22 cellular contexts compared by ENCODE assay signal in the genomic region with DNA sequence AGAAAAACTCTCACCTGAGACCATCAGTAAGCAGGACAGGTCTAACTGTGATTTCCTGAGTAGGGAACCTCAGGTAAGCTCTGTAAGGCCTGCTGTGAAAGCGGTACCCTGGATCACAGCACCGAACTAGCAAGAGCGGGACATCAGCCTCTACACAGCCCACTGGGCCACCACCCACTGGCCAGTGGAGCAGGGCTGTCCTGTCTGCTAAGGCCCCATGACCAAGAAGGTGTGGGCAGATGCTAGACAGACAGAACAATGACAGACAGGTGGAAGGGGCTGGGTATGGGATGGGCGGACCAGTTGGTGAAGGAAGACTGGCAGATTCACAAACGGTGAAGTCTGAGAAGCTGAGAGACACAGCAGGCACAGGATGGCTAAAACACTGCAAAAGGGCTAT.
DNase-seq lines count a peak whose midpoint lies in the region; ATAC-seq and TF ChIP-seq lines count a peak whose summit lies in the region.
"Had no signal": no experiment of that assay in that cellular context is flagged by ENCODE, and none has a peak within 500 bp of the region (broad histone marks: within the 10 kb centered on the region; RNA-seq: fewer than 3 reads in every experiment).

No MANE protein-coding gene starts in this region.

- no peaks in the 10 kb centered on the region for H3K79me2 ChIP-seq in trophoblast cell (ENCODE audit: control insufficient read depth, insufficient read depth, low read length, poor library complexity)

- H2BK15ac ChIP-seq in mesenchymal stem cell (ENCODE audit: low read depth, poor library complexity, severe bottlenecking), result no peak overlapping the region

- H3K27ac ChIP-seq in mesenchymal stem cell (ENCODE audit: low read length, poor library complexity, severe bottlenecking), result no peak overlapping the region
- H3K27ac ChIP-seq in trophoblast cell (ENCODE audit: low read depth, low read length), result no peak overlapping the region
- H3K27ac ChIP-seq in upper lobe of right lung, result no peak overlapping the region
- H3K27ac ChIP-seq: C4-2B, KMS-11, Peyer's patch had no signal

- no peak overlapping the region for H2AFZ ChIP-seq in mesenchymal stem cell (ENCODE audit: low read depth, low read length)
- H2AFZ ChIP-seq in trophoblast cell (ENCODE audit: insufficient read depth, low read length, poor library complexity), result no peak overlapping the region

- TF ChIP-seq CTCF in upper lobe of right lung (IDR thresholded peaks at IDR 0.05), result no peak

- peak; percentile 1 for DNase-seq in stimulated activated CD4-positive, alpha-beta T cell treated with anti-CD3 and anti-CD28 coated beads, Interleukin-4, amount 100 ng/mL, for 24 hours
- DNase-seq in stimulated activated CD4-positive, alpha-beta T cell treated with anti-CD3 and anti-CD28 coated beads, Interleukin-15, amount 100 ng/mL, for 24 hours, result no peak
- DNase-seq in mesenchymal stem cell (no peak), trophoblast cell (no peak), upper lobe of right lung (peak; percentile 48), NCI-H446 treated with DMSO at 0.1 percent for 48 hours (lab: John Stamatoyannopoulos, UW) (no peak)
- DNase-seq: CD8-positive, alpha-beta memory T cell; DMS53; GDM1; IMR-90; NCI-H1105; NCI-H146; NCI-H2029; NCI-H2171; NCI-H345; NCI-H524 treated with DMSO at 0.1 percent for 48 hours; NCI-H82; Peyer's patch had no signal

- H3K18ac ChIP-seq in mesenchymal stem cell (ENCODE audit: low read depth in 1 of 2, low read length in 2 of 2), result no peak overlapping the region
- no peak overlapping the region for H3K18ac ChIP-seq in trophoblast cell (ENCODE audit: low read length)

- H3K4ac ChIP-seq in mesenchymal stem cell (ENCODE audit: low read depth in 1 of 2, low read length in 2 of 2) (no peak overlapping the region), trophoblast cell (ENCODE audit: low read depth, low read length) (no peak overlapping the region)

- H2BK5ac ChIP-seq in mesenchymal stem cell (ENCODE audit: low read depth, low read length, poor library complexity, severe bottlenecking) (no peak overlapping the region), trophoblast cell (ENCODE audit: low read depth, low read length, poor library complexity) (no peak overlapping the region)

- H3K36me3 ChIP-seq in mesenchymal stem cell (ENCODE audit: control insufficient read depth in 1 of 2, insufficient read depth in 2 of 2, low read depth in 1 of 2, low read length in 2 of 2) (peaks cover 23 to 31% of the 10 kb centered on the region in 2 experiments), trophoblast cell (ENCODE audit: control insufficient read depth in 1 of 2, insufficient read depth in 2 of 2, low read length in 2 of 2) (peaks cover 0 to 4% of the 10 kb centered on the region in 2 experiments), upper lobe of right lung (no peaks in the 10 kb centered on the region)
- H3K36me3 ChIP-seq: Peyer's patch had no signal

- intact Hi-C loops in upper lobe of right lung (cut with DNase I), result no loop called here

- H4K91ac ChIP-seq in mesenchymal stem cell (ENCODE audit: low read length), result peak overlapping the region; percentile 35
- no peak overlapping the region for H4K91ac ChIP-seq in trophoblast cell (ENCODE audit: low read depth, low read length)

- H3K23ac ChIP-seq in mesenchymal stem cell (ENCODE audit: low read length in 2 of 2) (no peak overlapping the region), trophoblast cell (ENCODE audit: low read length) (no peak overlapping the region)

- H3K27me3 ChIP-seq in mesenchymal stem cell (ENCODE audit: control insufficient read depth in 1 of 2, insufficient read depth in 1 of 2, low read length in 2 of 2) (no peaks in the 10 kb centered on the region), trophoblast cell (ENCODE audit: insufficient read depth, low read length) (no peaks in the 10 kb centered on the region), upper lobe of right lung (no peaks in the 10 kb centered on the region)
- H3K27me3 ChIP-seq: Peyer's patch had no signal

- peaks cover 54% of the 10 kb centered on the region for H3K79me1 ChIP-seq in mesenchymal stem cell (replicated peaks; ENCODE audit: low read length, poor library complexity, severe bottlenecking)
- no peaks in the 10 kb centered on the region for H3K79me1 ChIP-seq in trophoblast cell (ENCODE audit: low read length)

- H4K8ac ChIP-seq in mesenchymal stem cell (ENCODE audit: low read length) (no peak overlapping the region), trophoblast cell (ENCODE audit: low read depth, low read length) (no peak overlapping the region)

- H2BK12ac ChIP-seq in mesenchymal stem cell (ENCODE audit: low read length in 2 of 2) (no peak overlapping the region), trophoblast cell (ENCODE audit: low read length) (no peak overlapping the region)

- H3K9ac ChIP-seq in mesenchymal stem cell (ENCODE audit: low read length) (no peak overlapping the region), trophoblast cell (ENCODE audit: low read length) (no peak overlapping the region)
- H3K9ac ChIP-seq: KMS-11 had no signal

- no peak overlapping the region for H2BK120ac ChIP-seq in mesenchymal stem cell (ENCODE audit: low read depth, low read length)
- no peak overlapping the region for H2BK120ac ChIP-seq in trophoblast cell (ENCODE audit: insufficient read depth, low read length, poor library complexity)

- H4K12ac ChIP-seq in trophoblast cell (ENCODE audit: low read depth, low read length), result no peak overlapping the region

- H3K4me3 ChIP-seq in mesenchymal stem cell (ENCODE audit: insufficient read depth in 1 of 2, low read depth in 1 of 2, low read length in 2 of 2) (no peak overlapping the region), trophoblast cell (ENCODE audit: low read depth, low read length) (peak overlapping the region; percentile 46), upper lobe of right lung (no peak overlapping the region)
- H3K4me3 ChIP-seq: Peyer's patch had no signal

- H3K14ac ChIP-seq in mesenchymal stem cell (ENCODE audit: low read length in 2 of 2), result peak overlapping the region in 1 of 2 experiments; percentile 57
- H3K14ac ChIP-seq in trophoblast cell (ENCODE audit: low read length), result no peak overlapping the region

- H2AK5ac ChIP-seq in mesenchymal stem cell (ENCODE audit: low read length, severe bottlenecking) (no peak overlapping the region), trophoblast cell (ENCODE audit: low read length) (no peak overlapping the region)

- ATAC-seq in upper lobe of right lung (no peak), GM21528 (IDR thresholded peaks at IDR 0.05; ENCODE audit: low FRiP score, unreplicated experiment) (no peak), GM19463 (IDR thresholded peaks at IDR 0.05; ENCODE audit: unreplicated experiment) (no peak)

- peaks cover 5% of the 10 kb centered on the region for H3K4me1 ChIP-seq in mesenchymal stem cell (ENCODE audit: control insufficient read depth, insufficient read depth, low read depth, low read length)
- H3K4me1 ChIP-seq in trophoblast cell (ENCODE audit: control insufficient read depth in 1 of 2, insufficient read depth in 2 of 2, low read length in 2 of 2), result peaks cover 0 to 12% of the 10 kb centered on the region in 2 experiments
- peaks cover 5% of the 10 kb centered on the region for H3K4me1 ChIP-seq in upper lobe of right lung
- H3K4me1 ChIP-seq: Peyer's patch had no signal

- H3K4me2 ChIP-seq in mesenchymal stem cell (ENCODE audit: low read length, poor library complexity, severe bottlenecking) (no peak overlapping the region), trophoblast cell (ENCODE audit: low read length) (no peak overlapping the region)
- H3K4me2 ChIP-seq: KMS-11 had no signal

- 98% methylated on average over 5 of the region's 5 CpGs for WGBS in mesenchymal stem cell
- WGBS in trophoblast cell (ENCODE audit: extremely low coverage, insufficient coverage, insufficient read length), result no CpG with 5 or more reads among the region's 5 CpGs

- H3K9me3 ChIP-seq in mesenchymal stem cell (ENCODE audit: control insufficient read depth, low read length), result no peaks in the 10 kb centered on the region
- H3K9me3 ChIP-seq in trophoblast cell (ENCODE audit: insufficient read depth, low read depth, low read length), result no peaks in the 10 kb centered on the region
- H3K9me3 ChIP-seq in upper lobe of right lung, result no peaks in the 10 kb centered on the region
- H3K9me3 ChIP-seq: Peyer's patch had no signal

Comparison
In these comparisons a context has a peak if more than half of its experiments do, and no peak if none do; other contexts are left out.
1. DNase-seq: peak in stimulated activated CD4-positive, alpha-beta T cell treated with anti-CD3 and anti-CD28 coated beads, Interleukin-4, amount 100 ng/mL, for 24 hours (single experiment) and upper lobe of right lung (single experiment); none in stimulated activated CD4-positive, alpha-beta T cell treated with anti-CD3 and anti-CD28 coated beads, Interleukin-15, amount 100 ng/mL, for 24 hours (single experiment), mesenchymal stem cell (single experiment), trophoblast cell (0 of 2) and NCI-H446 treated with DMSO at 0.1 percent for 48 hours (single experiment).